17 cellular contexts compared by ENCODE assay signal in the genomic region with DNA sequence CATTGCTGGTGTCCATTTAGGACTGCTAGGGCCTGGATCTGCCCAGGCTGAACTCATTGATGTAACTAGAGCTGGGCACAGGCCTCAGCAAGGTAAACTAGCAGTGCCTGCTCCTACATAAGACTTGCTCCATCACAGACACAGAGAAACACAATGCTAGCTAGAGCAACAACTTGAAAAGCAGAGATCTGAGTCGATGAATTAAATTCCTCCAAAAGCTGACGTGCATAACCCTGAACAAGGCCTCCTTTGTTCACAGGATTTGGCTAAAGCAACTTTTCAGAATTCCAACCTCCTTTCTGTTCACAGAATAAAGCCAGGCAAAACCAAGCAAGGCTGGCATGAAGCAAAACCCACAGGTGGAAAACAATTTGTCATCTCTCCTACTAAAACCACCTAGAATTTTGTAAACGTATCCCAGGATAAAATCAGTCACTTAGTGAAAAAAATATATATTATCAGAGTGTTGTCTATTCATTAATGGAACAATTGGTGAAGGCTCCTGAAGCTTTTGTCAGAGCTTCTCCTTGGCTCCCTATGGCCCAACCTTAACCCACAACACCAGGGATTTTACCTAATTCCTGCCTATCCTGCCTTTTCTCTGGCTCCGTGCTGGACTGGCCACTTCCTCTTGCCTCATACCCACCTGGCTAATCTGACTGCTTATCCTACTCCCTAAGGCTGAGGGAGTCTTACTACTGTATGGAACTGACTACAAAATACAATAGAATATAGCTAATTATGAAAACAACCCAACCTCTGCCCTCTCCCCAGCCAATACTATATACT. TPM values are rescaled to one million over a fixed set of nuclear protein-coding genes. Genes with fewer than 3 reads are reported as not detected.
DNase-seq lines count a peak whose midpoint lies in the region; TF ChIP-seq lines count a peak whose summit lies in the region.
"Had no signal": no experiment of that assay in that cellular context is flagged by ENCODE, and none has a peak within 500 bp of the region (broad histone marks: within the 10 kb centered on the region; RNA-seq: fewer than 3 reads in every experiment).

No MANE protein-coding gene starts in this region.

- H3K27me3 ChIP-seq in breast epithelium (no peaks in the 10 kb centered on the region), tibial nerve (no peaks in the 10 kb centered on the region), A673 (replicated peaks; ENCODE audit: insufficient read depth, low read depth, low read length, poor library complexity) (no peaks in the 10 kb centered on the region)
- H3K27me3 ChIP-seq: gastrocnemius medialis had no signal

- 30 to 40% methylated on average over 4 of the region's 4 CpGs for WGBS in tibial nerve, 2 donors

- H3K4me1 ChIP-seq in breast epithelium (no peaks in the 10 kb centered on the region), tibial nerve (peaks cover 0 to 24% (median 0%) of the 10 kb centered on the region in 4 donors), A673 (ENCODE audit: insufficient read depth, low read length, poor library complexity, severe bottlenecking) (no peaks in the 10 kb centered on the region)
- H3K4me1 ChIP-seq: gastrocnemius medialis had no signal

- no peaks in the 10 kb centered on the region for H3K9me3 Mint-ChIP-seq in MCF 10A (ENCODE audit: unreplicated experiment)
- H3K9me3 Mint-ChIP-seq in nephron progenitor cell, result no peaks in the 10 kb centered on the region
- H3K9me3 Mint-ChIP-seq: activated B cell treated with CpG ODN at 0.5 μM for 24 hours; activated naive CD8-positive, alpha-beta T cell treated with anti-CD3 and anti-CD28 coated beads for 36 hours; CD4-positive, CD25-positive, alpha-beta regulatory T cell had no signal

- H3K36me3 ChIP-seq in breast epithelium (no peaks in the 10 kb centered on the region), tibial nerve (no peaks in the 10 kb centered on the region), A673 (ENCODE audit: insufficient read depth, low read length, poor library complexity, severe bottlenecking) (no peaks in the 10 kb centered on the region)
- H3K36me3 ChIP-seq: gastrocnemius medialis had no signal

- no peaks in the 10 kb centered on the region for H3K4me1 Mint-ChIP-seq in MCF 10A (ENCODE audit: insufficient read depth, unreplicated experiment)
- H3K4me1 Mint-ChIP-seq in nephron progenitor cell, result peaks cover 41% of the 10 kb centered on the region
- H3K4me1 Mint-ChIP-seq: activated B cell treated with CpG ODN at 0.5 μM for 24 hours; activated naive CD8-positive, alpha-beta T cell treated with anti-CD3 and anti-CD28 coated beads for 36 hours; CD4-positive, CD25-positive, alpha-beta regulatory T cell had no signal

- TF ChIP-seq EP300 in tibial nerve (IDR thresholded peaks at IDR 0.05), result peak; percentile 36 to 80

- H3K4me3 ChIP-seq in breast epithelium (no peak overlapping the region), tibial nerve (no peak overlapping the region), A673 (ENCODE audit: low read depth, low read length, poor library complexity, severe bottlenecking) (no peak overlapping the region)
- H3K4me3 ChIP-seq: gastrocnemius medialis had no signal

- H3K27ac Mint-ChIP-seq in MCF 10A (ENCODE audit: low read depth, unreplicated experiment) (no peak overlapping the region), nephron progenitor cell (peak overlapping the region; percentile 60)
- H3K27ac Mint-ChIP-seq: activated B cell treated with CpG ODN at 0.5 μM for 24 hours; activated naive CD8-positive, alpha-beta T cell treated with anti-CD3 and anti-CD28 coated beads for 36 hours; CD4-positive, CD25-positive, alpha-beta regulatory T cell had no signal

- H3K4me3 Mint-ChIP-seq in MCF 10A (ENCODE audit: unreplicated experiment), result no peak overlapping the region
- no peak overlapping the region for H3K4me3 Mint-ChIP-seq in nephron progenitor cell
- H3K4me3 Mint-ChIP-seq: activated B cell treated with CpG ODN at 0.5 μM for 24 hours; activated naive CD8-positive, alpha-beta T cell treated with anti-CD3 and anti-CD28 coated beads for 36 hours; CD4-positive, CD25-positive, alpha-beta regulatory T cell had no signal

- CTCF ChIA-PET in MCF 10A (lab: Yijun Ruan, JAX) (interaction anchor here (0.9 to 8.7 kb wide), 3 partner anchors 323 to 382 kb away, joined by 7 to 139 read pairs (median 84); no protein-coding TSS in a partner anchor), A673 (lab: Charles Lee) (no interaction called here)

- TF ChIP-seq CTCF in breast epithelium (IDR thresholded peaks at IDR 0.05) (no peak), MCF 10A (IDR thresholded peaks at IDR 0.05; ENCODE audit: unreplicated experiment) (no peak), nephron progenitor cell (IDR thresholded peaks at IDR 0.05) (no peak), tibial nerve (IDR thresholded peaks at IDR 0.05) (no peak), A673 (conservative IDR thresholded peaks at IDR 0.05; ENCODE audit: low read depth, low read length) (no peak)

- H3K27ac ChIP-seq in breast epithelium, result peak overlapping the region; percentile 87 to 91
- peak overlapping the region; percentile 54 to 90 (median 76) for H3K27ac ChIP-seq in tibial nerve
- H3K27ac ChIP-seq in A673 (ENCODE audit: low read depth, low read length, poor library complexity, severe bottlenecking), result no peak overlapping the region
- H3K27ac ChIP-seq: 22Rv1, gastrocnemius medialis had no signal

- H3K9me3 ChIP-seq in breast epithelium (no peaks in the 10 kb centered on the region), tibial nerve (no peaks in the 10 kb centered on the region), A673 (ENCODE audit: low read depth, low read length, poor library complexity, severe bottlenecking) (no peaks in the 10 kb centered on the region)
- H3K9me3 ChIP-seq: gastrocnemius medialis had no signal

- DNase-seq in breast epithelium (ENCODE audit: low spot score in 2 of 2), result peak in 1 of 2 donors; percentile 62
- no peak for DNase-seq in MCF 10A (ENCODE audit: unreplicated experiment)
- peak; percentile 6 for DNase-seq in fibroblast of peridontal ligament (ENCODE audit: extremely low read depth)
- no peak for DNase-seq in nephron progenitor cell
- DNase-seq in tibial nerve (ENCODE audit: low spot score in 2 of 2), result no peak
- no peak for DNase-seq in A673 (ENCODE audit: low spot score)
- no peak for DNase-seq in NCI-H1436 treated with DMSO at 0.1 percent for 48 hours (lab: John Stamatoyannopoulos, UW)
- no peak for DNase-seq in NCI-H1930 (lab: John Stamatoyannopoulos, UW)
- DNase-seq: activated B cell treated with CpG ODN at 0.5 μM for 24 hours; activated naive CD8-positive, alpha-beta T cell treated with anti-CD3 and anti-CD28 coated beads for 36 hours; CD4-positive, CD25-positive, alpha-beta regulatory T cell; EL; gastrocnemius medialis; kidney; NCI-H1092 treated with DMSO at 0.1 percent for 48 hours; stimulated activated naive CD8-positive, alpha-beta T cell treated with anti-CD3 and anti-CD28 coated beads, Interleukin-15, Interleukin-2, amounts not matched to agents 100 U/mL and 50 U/mL, for 24 hours had no signal

- POLR2A ChIA-PET in MCF 10A (lab: Yijun Ruan, JAX) (no interaction called here), A673 (lab: Charles Lee; ENCODE audit: low non-redundant PET) (no interaction called here)

- intact Hi-C loops in breast epithelium (cut with DNase I; ENCODE audit: low total_unique reads) (loop anchor here (10.0 kb wide), 1 partner anchor 350 kb away; no protein-coding TSS in a partner anchor), MCF 10A (cut with micrococcal nuclease) (no loop called here), A673 (cut with micrococcal nuclease; ENCODE audit: unreplicated experiment) (loop anchor here (10.0 kb wide), 1 partner anchor 950 kb away; no protein-coding TSS in a partner anchor)

- TF ChIP-seq POLR2A in breast epithelium (IDR thresholded peaks at IDR 0.05) (no peak), tibial nerve (IDR thresholded peaks at IDR 0.05) (peak; percentile 20 to 31)

- H3K27me3 Mint-ChIP-seq in MCF 10A (ENCODE audit: insufficient read depth, unreplicated experiment), result no peaks in the 10 kb centered on the region
- H3K27me3 Mint-ChIP-seq in nephron progenitor cell (ENCODE audit: low read depth, poor library complexity), result no peaks in the 10 kb centered on the region
- H3K27me3 Mint-ChIP-seq: activated naive CD8-positive, alpha-beta T cell treated with anti-CD3 and anti-CD28 coated beads for 36 hours had no signal

- BruUV-seq in MCF 10A (replicated peaks; lab: Mats Ljungman, UMichigan) (no TSS peak), A673 (replicated peaks; lab: Mats Ljungman, UMichigan) (no TSS peak)

- H3K36me3 Mint-ChIP-seq in MCF 10A (ENCODE audit: insufficient read depth, unreplicated experiment) (no peaks in the 10 kb centered on the region), nephron progenitor cell (ENCODE audit: low read depth) (peaks cover 17% of the 10 kb centered on the region)
- H3K36me3 Mint-ChIP-seq: activated naive CD8-positive, alpha-beta T cell treated with anti-CD3 and anti-CD28 coated beads for 36 hours; CD4-positive, CD25-positive, alpha-beta regulatory T cell had no signal

RNA-seq across cellular contexts. Expression of a gene that starts 39.9 kb away (rescaled TPM):
- total RNA-seq in breast epithelium (1 to 10 TPM in 2 of 3 donors, not detected in 1; 2.0 to 3.4 TPM), MCF 10A (2022) (0.10 and 0.12 TPM in 2 replicates), tibial nerve (1 to 10 TPM; 1.4 to 7.0 (median 2.0) TPM), A673 (2021) (3.1 TPM in 2 replicates)
